In the genomic region with DNA sequence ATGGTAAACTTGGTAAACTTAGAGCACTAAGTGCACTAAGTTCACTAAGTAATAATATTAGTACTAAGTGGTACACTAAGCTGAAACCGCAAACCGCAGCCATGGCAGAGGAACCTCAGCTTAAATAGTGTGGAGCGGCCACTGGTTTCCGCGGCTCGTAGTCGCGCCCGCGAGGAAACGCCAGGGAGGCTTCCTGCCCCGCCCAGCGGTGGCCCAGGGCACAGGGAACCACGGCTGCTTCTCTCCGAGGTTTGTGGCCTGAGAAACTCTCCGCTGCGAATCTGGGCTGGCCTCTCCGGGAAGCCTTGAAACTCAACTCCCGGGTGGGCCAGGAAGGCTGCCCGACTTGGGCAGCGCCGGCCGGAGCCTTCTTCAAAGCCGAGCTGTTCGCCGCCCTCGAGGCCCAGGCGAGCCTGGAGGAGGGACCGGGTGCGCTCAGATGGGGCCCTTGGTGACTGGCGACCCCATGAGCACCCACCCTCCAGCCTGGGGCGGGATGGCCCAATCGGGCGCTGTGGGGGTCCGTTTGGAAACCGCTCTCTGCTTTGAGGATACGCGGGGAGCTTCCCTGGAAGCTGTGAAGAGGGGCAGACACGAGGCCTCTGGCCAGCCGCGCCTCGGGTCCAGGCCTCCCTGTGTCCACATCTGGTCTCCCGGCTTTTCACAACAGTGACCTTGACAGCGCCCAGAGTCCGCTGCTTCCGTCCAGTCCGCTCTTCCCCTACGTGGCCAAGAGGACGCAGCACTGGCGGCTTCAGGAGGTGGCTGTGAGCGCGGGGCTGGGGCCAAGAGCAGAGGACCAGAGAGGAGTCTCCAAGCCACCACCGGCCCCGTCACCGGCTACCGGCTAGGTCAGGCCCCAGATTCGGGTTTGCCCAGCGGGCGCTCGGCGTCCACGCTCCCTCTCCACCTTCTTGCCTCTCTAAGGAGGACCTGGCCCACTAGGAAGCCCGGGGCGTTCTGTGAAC, we compare ENCODE assay signal across 8 cellular contexts. TPM values are rescaled to one million over a fixed set of nuclear protein-coding genes. Genes with fewer than 3 reads are reported as not detected.
DNase-seq lines count a peak whose midpoint lies in the region; ATAC-seq and TF ChIP-seq lines count a peak whose summit lies in the region.

No MANE protein-coding gene starts in this region.

- H3K79me2 ChIP-seq in KMS-11 (ENCODE audit: insufficient read depth, low read depth): no peaks in the 10 kb centered on the region

- no peaks in the 10 kb centered on the region for H4K20me1 ChIP-seq in KMS-11 (ENCODE audit: insufficient read depth)

- no peak overlapping the region for H3K4me3 Mint-ChIP-seq in activated CD4-positive, alpha-beta memory T cell treated with anti-CD3 and anti-CD28 coated beads for 36 hours

- H3K4me1 Mint-ChIP-seq in activated CD4-positive, alpha-beta memory T cell treated with anti-CD3 and anti-CD28 coated beads for 36 hours (ENCODE audit: low read depth): peaks cover 44% of the 10 kb centered on the region

- H3K9me3 Mint-ChIP-seq in activated CD4-positive, alpha-beta memory T cell treated with anti-CD3 and anti-CD28 coated beads for 36 hours: peaks cover 2% of the 10 kb centered on the region

- 0 out of 2 replicates have a peak overlapping the region, but pooled peaks have one; percentile 18 for H2AFZ ChIP-seq in KMS-11 (ENCODE audit: low read depth)

- H3K36me3 Mint-ChIP-seq in activated CD4-positive, alpha-beta memory T cell treated with anti-CD3 and anti-CD28 coated beads for 36 hours: no peaks in the 10 kb centered on the region

- H3K4me3 ChIP-seq in KMS-11 (IDR thresholded peaks at IDR 0.05; ENCODE audit: insufficient read depth, low read depth, low read length): no peak overlapping the region
- H3K4me3 ChIP-seq in foreskin fibroblast (ENCODE audit: low read depth in 1 of 2, low read length in 2 of 2): no peak overlapping the region

- H3K4me2 ChIP-seq in KMS-11: peak overlapping the region; percentile 40

- CTCF ChIA-PET in activated CD4-positive, alpha-beta memory T cell treated with anti-CD3 and anti-CD28 coated beads for 36 hours (lab: Charles Lee): interaction anchor here (0.9 to 12.1 kb wide), 7 partner anchors 9 to 361 kb away, joined by 3 to 133 read pairs (median 6); no protein-coding TSS in a partner anchor
- CTCF ChIA-PET in RWPE1 (lab: Yijun Ruan, JAX): interaction anchor here (0.6 to 1.8 kb wide), 5 partner anchors 10 to 81 kb away, joined by 3 to 9 read pairs (median 4); no protein-coding TSS in a partner anchor

- peak; percentile 75 for DNase-seq in activated CD4-positive, alpha-beta memory T cell treated with anti-CD3 and anti-CD28 coated beads for 36 hours
- peak; percentile 35 to 69 for DNase-seq in foreskin fibroblast
- peak; percentile 46 for DNase-seq in stimulated activated CD8-positive, alpha-beta memory T cell treated with anti-CD3 and anti-CD28 coated beads, Interleukin-12 subunit alpha, Interleukin-12 subunit beta, amount 100 ng/mL, for 4 hours (ENCODE audit: low read depth)
- no peak for DNase-seq in RWPE1 (ENCODE audit: low spot score)

- no peak for TF ChIP-seq CTCF in KMS-11 (conservative IDR thresholded peaks at IDR 0.05; ENCODE audit: low read depth, low read length)
- no peak for TF ChIP-seq CTCF in foreskin fibroblast (IDR thresholded peaks at IDR 0.05; ENCODE audit: low read depth, low read length)
- no peak for TF ChIP-seq CTCF in RWPE1 (conservative IDR thresholded peaks at IDR 0.05; ENCODE audit: low read depth)

- H3K27me3 Mint-ChIP-seq in activated CD4-positive, alpha-beta memory T cell treated with anti-CD3 and anti-CD28 coated beads for 36 hours: peaks cover 88% of the 10 kb centered on the region

- H3K36me3 ChIP-seq in KMS-11 (ENCODE audit: insufficient read depth): no peaks in the 10 kb centered on the region

- no peak overlapping the region for H3K27ac Mint-ChIP-seq in activated CD4-positive, alpha-beta memory T cell treated with anti-CD3 and anti-CD28 coated beads for 36 hours

- peaks cover 15% of the 10 kb centered on the region for H3K4me1 ChIP-seq in KMS-11 (ENCODE audit: low read depth, poor library complexity, severe bottlenecking)

- POLR2A ChIA-PET in activated CD4-positive, alpha-beta memory T cell treated with anti-CD3 and anti-CD28 coated beads for 36 hours (lab: Charles Lee): interaction anchor here (1.9 kb wide), 1 partner anchor 13 kb away, joined by 8 read pairs; no protein-coding TSS in a partner anchor
- POLR2A ChIA-PET in RWPE1 (lab: Yijun Ruan, JAX; ENCODE audit: low non-redundant PET): no interaction called here

- ATAC-seq in GM18502 (IDR thresholded peaks at IDR 0.05; ENCODE audit: poor library complexity, unreplicated experiment): no peak
- no peak for ATAC-seq in HG03108 (IDR thresholded peaks at IDR 0.05; ENCODE audit: unreplicated experiment)
- ATAC-seq in GM18511 (IDR thresholded peaks at IDR 0.05; ENCODE audit: unreplicated experiment): no peak

- H3K9ac ChIP-seq in KMS-11: no peak overlapping the region

- H3K27ac ChIP-seq in KMS-11 (no peak overlapping the region), RWPE1 (no peak overlapping the region)

- intact Hi-C loops in activated CD4-positive, alpha-beta memory T cell treated with anti-CD3 and anti-CD28 coated beads for 36 hours (cut with micrococcal nuclease): loop anchor here (2.0 kb wide), 1 partner anchor 13 kb away; no protein-coding TSS in a partner anchor

- peaks cover 96% of the 10 kb centered on the region for H3K27me3 ChIP-seq in KMS-11 (ENCODE audit: insufficient read depth, low read depth)

RNA-seq across cellular contexts. Expression of a gene that starts 25.4 kb away (rescaled TPM):
- total RNA-seq in activated CD4-positive, alpha-beta memory T cell treated with anti-CD3 and anti-CD28 coated beads for 36 hours: 100 to 1,000 TPM; 481 to 485 TPM
